12 cellular contexts compared by ENCODE assay signal in genomic region chr16:85498607-85499006, GRCh38.
DNase-seq lines count a peak whose midpoint lies in the region; ATAC-seq and TF ChIP-seq lines count a peak whose summit lies in the region.
"Had no signal": no experiment of that assay in that cellular context is flagged by ENCODE, and none has a peak within 500 bp of the region (broad histone marks: within the 10 kb centered on the region; RNA-seq: fewer than 3 reads in every experiment).

No MANE protein-coding gene starts in this region.

- no peaks in the 10 kb centered on the region for H3K9me3 Mint-ChIP-seq in memory B cell
- H3K9me3 Mint-ChIP-seq: central memory CD8-positive, alpha-beta T cell had no signal

- H3K4me1 ChIP-seq in trophoblast cell (ENCODE audit: control insufficient read depth in 1 of 2, insufficient read depth in 2 of 2, low read length in 2 of 2) (no peaks in the 10 kb centered on the region), upper lobe of left lung (no peaks in the 10 kb centered on the region)
- H3K4me1 ChIP-seq: esophagus squamous epithelium had no signal

- H3K36me3 ChIP-seq in trophoblast cell (ENCODE audit: control insufficient read depth in 1 of 2, insufficient read depth in 2 of 2, low read length in 2 of 2) (no peaks in the 10 kb centered on the region), upper lobe of left lung (no peaks in the 10 kb centered on the region)
- H3K36me3 ChIP-seq: esophagus squamous epithelium had no signal

- no peak overlapping the region for H3K27ac ChIP-seq in trophoblast cell (ENCODE audit: low read depth, low read length)
- no peak overlapping the region for H3K27ac ChIP-seq in upper lobe of left lung
- H3K27ac ChIP-seq: esophagus squamous epithelium, skin epidermis had no signal

- no peak overlapping the region for H3K27ac Mint-ChIP-seq in memory B cell

- no peak overlapping the region for H2AK5ac ChIP-seq in trophoblast cell (ENCODE audit: low read length)

- no peak for TF ChIP-seq POLR2A in upper lobe of left lung (IDR thresholded peaks at IDR 0.05)

- H3K4me3 ChIP-seq in GM12865 (ENCODE audit: low read depth, low read length), result no peak overlapping the region
- no peak overlapping the region for H3K4me3 ChIP-seq in trophoblast cell (ENCODE audit: low read depth, low read length)
- H3K4me3 ChIP-seq in upper lobe of left lung, result no peak overlapping the region
- H3K4me3 ChIP-seq: esophagus squamous epithelium, skin epidermis had no signal

- no peak overlapping the region for H3K4ac ChIP-seq in trophoblast cell (ENCODE audit: low read depth, low read length)

- ATAC-seq in GM21786 (IDR thresholded peaks at IDR 0.05; ENCODE audit: unreplicated experiment) (peak; percentile 80), memory B cell (ENCODE audit: low read depth) (peak; percentile 91), upper lobe of left lung (ENCODE audit: low FRiP score in 2 of 2) (no peak)

- DNase-seq in GM12865 (ENCODE audit: low read depth), result peak; percentile 67
- DNase-seq in NCI-H2196 treated with DMSO at 0.1 percent for 48 hours (lab: John Stamatoyannopoulos, UW; ENCODE audit: unreplicated experiment), result peak; percentile 20
- peak; percentile 25 to 40 for DNase-seq in memory B cell (ENCODE audit: low spot score in 2 of 2)
- no peak for DNase-seq in trophoblast cell
- no peak for DNase-seq in upper lobe of left lung
- no peak for DNase-seq in SK-N-DZ (ENCODE audit: low spot score)
- DNase-seq in HuH-7 (ENCODE audit: low spot score), result no peak
- DNase-seq: activated gamma-delta T cell, esophagus squamous epithelium had no signal

- no peak overlapping the region for H2BK5ac ChIP-seq in trophoblast cell (ENCODE audit: low read depth, low read length, poor library complexity)

- H3K79me1 ChIP-seq in trophoblast cell (ENCODE audit: low read length), result peaks cover 3% of the 10 kb centered on the region

- no peak for TF ChIP-seq EP300 in upper lobe of left lung (IDR thresholded peaks at IDR 0.05)

- H3K14ac ChIP-seq in trophoblast cell (ENCODE audit: low read length), result no peak overlapping the region

- no peak overlapping the region for H3K4me2 ChIP-seq in trophoblast cell (ENCODE audit: low read length)

- H3K9me3 ChIP-seq in trophoblast cell (ENCODE audit: insufficient read depth, low read depth, low read length), result no peaks in the 10 kb centered on the region
- no peaks in the 10 kb centered on the region for H3K9me3 ChIP-seq in upper lobe of left lung
- H3K9me3 ChIP-seq: esophagus squamous epithelium had no signal

- peaks cover 3% of the 10 kb centered on the region for H3K27me3 Mint-ChIP-seq in memory B cell
- H3K27me3 Mint-ChIP-seq: central memory CD8-positive, alpha-beta T cell had no signal

- H4K91ac ChIP-seq in trophoblast cell (ENCODE audit: low read depth, low read length), result no peak overlapping the region

- peaks cover 11% of the 10 kb centered on the region for H3K4me1 Mint-ChIP-seq in memory B cell
- H3K4me1 Mint-ChIP-seq: central memory CD8-positive, alpha-beta T cell had no signal

- no peak overlapping the region for H3K4me3 Mint-ChIP-seq in memory B cell
- H3K4me3 Mint-ChIP-seq: central memory CD8-positive, alpha-beta T cell had no signal

- H3K36me3 Mint-ChIP-seq in memory B cell, result no peaks in the 10 kb centered on the region

- H3K9ac ChIP-seq in trophoblast cell (ENCODE audit: low read length), result no peak overlapping the region

- no peak overlapping the region for H4K8ac ChIP-seq in trophoblast cell (ENCODE audit: low read depth, low read length)

- H3K23ac ChIP-seq in trophoblast cell (ENCODE audit: low read length), result no peak overlapping the region

- H3K18ac ChIP-seq in trophoblast cell (ENCODE audit: low read length), result no peak overlapping the region

- H2AFZ ChIP-seq in trophoblast cell (ENCODE audit: insufficient read depth, low read length, poor library complexity), result no peak overlapping the region

- TF ChIP-seq CTCF in GM12865 (IDR thresholded peaks at IDR 0.05; ENCODE audit: insufficient read depth, low read depth, low read length, missing control alignments) (no peak), upper lobe of left lung (IDR thresholded peaks at IDR 0.05) (no peak)

- WGBS in trophoblast cell (ENCODE audit: extremely low coverage, insufficient coverage, insufficient read length), result no CpG with 5 or more reads among the region's 8 CpGs
- 78 to 84% methylated on average over 5 to 8 of the region's 8 CpGs for WGBS in upper lobe of left lung, 2 donors

- no peaks in the 10 kb centered on the region for H3K79me2 ChIP-seq in trophoblast cell (ENCODE audit: control insufficient read depth, insufficient read depth, low read length, poor library complexity)

- no peaks in the 10 kb centered on the region for H3K27me3 ChIP-seq in trophoblast cell (ENCODE audit: insufficient read depth, low read length)
- no peaks in the 10 kb centered on the region for H3K27me3 ChIP-seq in upper lobe of left lung
- H3K27me3 ChIP-seq: esophagus squamous epithelium had no signal

- no peak overlapping the region for H2BK12ac ChIP-seq in trophoblast cell (ENCODE audit: low read length)

- H4K12ac ChIP-seq in trophoblast cell (ENCODE audit: low read depth, low read length), result no peak overlapping the region

- no peak overlapping the region for H2BK120ac ChIP-seq in trophoblast cell (ENCODE audit: insufficient read depth, low read length, poor library complexity)

Comparison
In these comparisons a context has a peak if more than half of its experiments do, and no peak if none do; other contexts are left out.
1. DNase-seq: peak in GM12865 (single experiment), NCI-H2196 treated with DMSO at 0.1 percent for 48 hours (single experiment) and memory B cell (2 of 2); none in trophoblast cell (0 of 2), upper lobe of left lung (0 of 2), SK-N-DZ (single experiment) and HuH-7 (single experiment).
2. ATAC-seq: peak in GM21786 (single experiment) and memory B cell (single experiment); none in upper lobe of left lung (0 of 2).